In the genomic region with DNA sequence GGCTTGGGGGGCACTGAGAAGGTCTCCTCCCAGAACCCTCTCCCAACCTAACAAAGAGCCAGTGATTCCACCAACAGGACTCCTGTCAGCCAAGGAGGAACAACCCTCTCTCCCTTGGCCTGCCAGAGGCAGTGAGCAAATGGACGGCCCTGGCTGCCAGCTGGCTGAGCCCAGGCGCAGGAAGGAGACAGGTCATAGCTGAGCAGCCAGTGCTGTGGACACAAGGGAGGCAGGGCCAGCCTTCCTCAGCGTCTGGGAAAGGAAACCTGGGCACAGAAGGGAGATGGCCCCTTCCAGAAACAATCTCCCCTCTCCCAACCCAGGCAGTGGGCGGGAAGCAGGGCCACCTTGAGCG, we compare ENCODE assay signal across 14 cellular contexts. TPM values are rescaled to one million over a fixed set of nuclear protein-coding genes. Genes with fewer than 3 reads are reported as not detected.
DNase-seq lines count a peak whose midpoint lies in the region; ATAC-seq and TF ChIP-seq lines count a peak whose summit lies in the region.
"Had no signal": no experiment of that assay in that cellular context is flagged by ENCODE, and none has a peak within 500 bp of the region (broad histone marks: within the 10 kb centered on the region; RNA-seq: fewer than 3 reads in every experiment).

No MANE protein-coding gene starts in this region.

- no peak overlapping the region for H3K9ac ChIP-seq in skeletal muscle satellite cell (ENCODE audit: low read depth, low read length)

- intact Hi-C loops in body of pancreas (cut with DNase I): no loop called here

- H3K9me3 ChIP-seq in body of pancreas: no peaks in the 10 kb centered on the region
- no peaks in the 10 kb centered on the region for H3K9me3 ChIP-seq in skeletal muscle satellite cell (replicated peaks; ENCODE audit: low read length)

- peak overlapping the region; percentile 67 for H3K4me2 ChIP-seq in skeletal muscle satellite cell (ENCODE audit: low read length)
- H3K4me2 ChIP-seq: PC-9 had no signal

- H3K36me3 ChIP-seq in body of pancreas (replicated peaks in 1 of 2; ENCODE audit: insufficient read depth in 1 of 2, low read depth in 2 of 2) (no peaks in the 10 kb centered on the region), kidney epithelial cell (ENCODE audit: control insufficient read depth, insufficient read depth, low read length) (no peaks in the 10 kb centered on the region), skeletal muscle satellite cell (ENCODE audit: insufficient read depth, low read length) (no peaks in the 10 kb centered on the region)

- 23 to 26% methylated on average over 2 to 5 of the region's 5 CpGs for WGBS in body of pancreas, 2 donors

- H3K4me3 ChIP-seq in body of pancreas (no peak overlapping the region), kidney epithelial cell (ENCODE audit: low read depth, low read length) (peak overlapping the region; percentile 4), skeletal muscle satellite cell (ENCODE audit: low read length) (peak overlapping the region; percentile 45)
- H3K4me3 ChIP-seq: GM12878, PC-9 had no signal

- no peak overlapping the region for H3K27ac ChIP-seq in body of pancreas
- H3K27ac ChIP-seq: PC-9 had no signal

- no peaks in the 10 kb centered on the region for H3K27me3 ChIP-seq in body of pancreas
- peaks cover 31% of the 10 kb centered on the region for H3K27me3 ChIP-seq in kidney epithelial cell (ENCODE audit: control insufficient read depth, insufficient read depth, low read length)
- peaks cover 28% of the 10 kb centered on the region for H3K27me3 ChIP-seq in skeletal muscle satellite cell (ENCODE audit: control insufficient read depth, insufficient read depth, low read length)

- peaks cover 10% of the 10 kb centered on the region for H3K4me1 ChIP-seq in body of pancreas
- peaks cover 9% of the 10 kb centered on the region for H3K4me1 ChIP-seq in skeletal muscle satellite cell (ENCODE audit: control insufficient read depth, insufficient read depth, low read length)

- TF ChIP-seq CTCF in GM10266 (IDR thresholded peaks at IDR 0.05; ENCODE audit: control insufficient read depth, insufficient read depth, low read depth, missing control alignments): no peak
- TF ChIP-seq CTCF in body of pancreas (IDR thresholded peaks at IDR 0.05): no peak
- TF ChIP-seq CTCF in kidney epithelial cell (IDR thresholded peaks at IDR 0.05; ENCODE audit: insufficient read depth, low read length, poor library complexity, severe bottlenecking): no peak

- TF ChIP-seq POLR2A in body of pancreas (IDR thresholded peaks at IDR 0.05): no peak

- ATAC-seq in body of pancreas: peak; percentile 31
- ATAC-seq: activated naive CD8-positive, alpha-beta T cell treated with anti-CD3 and anti-CD28 coated beads, Interleukin-2, amount 50 U/mL, for 24 hours; GM12878 had no signal

- DNase-seq in GM10266 (ENCODE audit: extremely low spot score) (peak; percentile 45), body of pancreas (peak; percentile 16 to 55 (median 29)), kidney epithelial cell (ENCODE audit: low read depth) (no peak), Kasumi-1 (lab: John Stamatoyannopoulos, UW) (no peak), ACHN (no peak)
- no peak for DNase-seq in stimulated activated CD8-positive, alpha-beta memory T cell treated with anti-CD3 and anti-CD28 coated beads, Interleukin-4, amount 100 ng/mL, for 48 hours
- DNase-seq: activated naive CD8-positive, alpha-beta T cell treated with anti-CD3 and anti-CD28 coated beads, Interleukin-2, amount 50 U/mL, for 24 hours; Calu3; NCI-H2171 treated with DMSO at 0.1 percent for 48 hours; PC-9; stimulated activated CD4-positive, alpha-beta T cell treated with anti-CD3 and anti-CD28 coated beads, Interleukin-12 subunit alpha, Interleukin-12 subunit beta, amount 100 ng/mL, for 4 hours had no signal

- in situ Hi-C loops in ACHN (cut with HindIII; ENCODE audit: low pct_ligation_motif_present, low pct_unique_long_range_greater_than_20kb, low sequenced_read_pairs): no loop called here

RNA-seq across cellular contexts. Expression of a gene that starts 2.1 kb away (rescaled TPM):
- total RNA-seq in body of pancreas (not detected), kidney epithelial cell (0.08 and 0.48 TPM in 2 replicates)
- not detected in 2 replicates for total RNA-seq in skeletal muscle satellite cell (2012; rRNA removed)
- total RNA-seq: Calu3, PC-9 had no signal

RNA-seq across cellular contexts. Expression of a gene that starts 40.3 kb away (rescaled TPM):
- not detected for total RNA-seq in body of pancreas
- total RNA-seq in kidney epithelial cell: 0.17 and 0.48 TPM in 2 replicates
- total RNA-seq in skeletal muscle satellite cell (2012; rRNA removed): not detected in 2 replicates
- total RNA-seq: Calu3, GM12878, myocyte, PC-9 had no signal

RNA-seq across cellular contexts. Expression of a gene that starts 50.0 kb away (rescaled TPM):
- total RNA-seq in body of pancreas (10 to 100 TPM; 21.0 to 22.7 TPM), kidney epithelial cell (9.4 and 13.5 TPM in 2 replicates)
- total RNA-seq in skeletal muscle satellite cell (2012; rRNA removed): not detected in 2 replicates
- total RNA-seq: Calu3 had no signal

RNA-seq across cellular contexts. Expression of a gene that starts 59.6 kb away (rescaled TPM):
- total RNA-seq in body of pancreas (10 to 100 TPM; 14.2 to 15.0 TPM), kidney epithelial cell (16.8 and 17.5 TPM in 2 replicates)
- 10.6 and 10.7 TPM in 2 replicates for total RNA-seq in skeletal muscle satellite cell (2012; rRNA removed)

Comparison
In these comparisons a context has a peak if more than half of its experiments do, and no peak if none do; other contexts are left out.
1. DNase-seq: peak in GM10266 (single experiment) and body of pancreas (4 of 4); none in kidney epithelial cell (single experiment), Kasumi-1 (0 of 2), ACHN (single experiment) and stimulated activated CD8-positive, alpha-beta memory T cell treated with anti-CD3 and anti-CD28 coated beads, Interleukin-4, amount 100 ng/mL, for 48 hours (single experiment).
2. H3K4me3 ChIP-seq: peak in kidney epithelial cell (single experiment) and skeletal muscle satellite cell (single experiment); none in body of pancreas (0 of 2).